In genomic region chr5:68730220-68731010, GRCh38 we compare ENCODE assay signal across 9 cellular contexts.
DNase-seq lines count a peak whose midpoint lies in the region; ATAC-seq and TF ChIP-seq lines count a peak whose summit lies in the region.
"Had no signal": no experiment of that assay in that cellular context is flagged by ENCODE, and none has a peak within 500 bp of the region (broad histone marks: within the 10 kb centered on the region; RNA-seq: fewer than 3 reads in every experiment).

No MANE protein-coding gene starts in this region.

- DNase-seq in AG04449 (ENCODE audit: low read depth, low spot score): peak; percentile 37
- peak; percentile 28 for DNase-seq in NCI-H2029 treated with DMSO at 0.1 percent for 48 hours (lab: John Stamatoyannopoulos, UW)
- peak; percentile 92 for DNase-seq in dedifferentiated amniotic fluid mesenchymal stem cell (ENCODE audit: extremely low spot score)
- peak; percentile 85 for DNase-seq in midbrain (lab: John Stamatoyannopoulos, UW)
- DNase-seq: NCI-H1105 had no signal

- no peak for TF ChIP-seq CTCF in AG04449 (IDR thresholded peaks at IDR 0.05; ENCODE audit: insufficient read depth, low read length, missing control alignments)

- ATAC-seq in GM21381 (IDR thresholded peaks at IDR 0.05; ENCODE audit: unreplicated experiment) (no peak), GM18502 (IDR thresholded peaks at IDR 0.05; ENCODE audit: poor library complexity, unreplicated experiment) (no peak), HG03571 (IDR thresholded peaks at IDR 0.05; ENCODE audit: unreplicated experiment) (no peak), HG03565 (IDR thresholded peaks at IDR 0.05; ENCODE audit: unreplicated experiment) (no peak)

- no peak overlapping the region for H3K4me3 ChIP-seq in AG04449 (ENCODE audit: low read depth, low read length)

- POLR2A ChIA-PET in AG04449 (lab: Yijun Ruan, JAX): no interaction called here

- CTCF ChIA-PET in AG04449 (lab: Yijun Ruan, JAX): interaction anchor here (1.9 kb wide), 1 partner anchor 10 kb away, joined by 4 read pairs; no protein-coding TSS in a partner anchor

Comparison
In these comparisons a context has a peak if more than half of its experiments do, and no peak if none do; other contexts are left out.
1. DNase-seq: peak in every context shown above with its lines; median percentile 92 in dedifferentiated amniotic fluid mesenchymal stem cell; 85 in midbrain; 37 in AG04449; 28 in NCI-H2029 treated with DMSO at 0.1 percent for 48 hours.